1 cellular context compared by ENCODE assay signal in the genomic region with DNA sequence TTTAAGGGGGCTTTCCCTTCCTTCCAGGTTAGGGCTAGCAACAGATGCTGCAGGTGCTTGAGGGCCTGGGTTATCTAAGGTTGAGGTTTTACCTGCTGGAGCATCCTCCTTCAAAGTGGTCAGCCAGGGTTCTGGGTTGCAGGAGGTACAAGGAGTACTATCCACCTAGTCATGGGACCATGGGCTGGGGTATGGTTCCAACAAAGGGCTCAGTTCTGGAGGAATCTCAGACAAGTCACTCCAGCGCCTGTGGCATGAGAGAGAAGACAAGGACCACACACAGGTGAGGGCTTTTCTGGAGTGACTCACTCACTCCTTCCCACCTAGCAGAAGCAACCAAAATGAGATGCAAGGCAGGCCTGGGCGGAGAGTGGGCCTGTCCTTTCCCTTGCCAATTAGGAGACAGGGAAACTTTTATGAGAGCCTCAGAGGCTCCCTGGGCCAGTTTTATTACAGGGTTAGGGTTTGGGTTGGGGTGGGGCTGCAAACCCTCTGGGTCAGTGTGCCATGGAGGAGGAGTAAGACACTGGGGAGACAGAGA.
TF ChIP-seq lines count a peak whose summit lies in the region.

No MANE protein-coding gene starts in this region.

TF ChIP-seq in WTC11, 78 proteins besides CTCF, POLR2A, EP300 and RAD21 (continued from another document):
- TF ChIP-seq, protein P1, sequence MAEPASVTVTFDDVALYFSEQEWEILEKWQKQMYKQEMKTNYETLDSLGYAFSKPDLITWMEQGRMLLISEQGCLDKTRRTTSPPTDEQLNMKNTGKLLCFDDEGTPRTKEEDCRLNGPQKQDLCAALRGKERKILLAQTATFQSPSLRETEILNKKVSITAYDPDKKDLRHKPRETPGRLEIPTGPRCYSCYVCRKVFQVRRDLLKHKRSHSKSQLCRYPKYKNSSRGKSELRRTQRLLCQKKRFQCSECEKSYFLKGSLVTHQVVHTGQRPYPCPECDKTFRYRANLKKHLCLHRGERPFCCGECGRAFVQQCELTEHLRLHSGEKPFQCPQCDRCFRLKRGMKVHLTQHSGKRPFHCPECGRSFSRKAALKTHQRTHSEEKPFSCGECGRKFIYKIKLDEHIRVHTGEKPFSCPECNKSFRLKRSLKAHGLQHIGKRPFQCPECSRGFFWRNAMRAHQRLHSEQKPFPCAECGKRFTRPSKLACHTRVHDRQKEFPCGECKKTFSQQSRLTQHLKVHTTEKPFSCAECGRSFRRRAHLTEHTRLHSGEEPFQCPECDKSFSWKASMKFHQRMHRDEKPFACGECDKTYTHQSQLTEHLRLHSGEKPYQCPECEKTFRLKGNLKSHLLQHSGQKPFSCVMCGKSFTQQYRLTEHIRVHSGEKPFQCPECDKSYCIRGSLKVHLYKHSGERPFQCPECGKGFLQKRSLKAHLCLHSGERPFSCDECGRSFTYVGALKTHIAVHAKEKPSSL (CRISPR knock-in tag; conservative IDR thresholded peaks at IDR 0.05), result no peak
- no peak for TF ChIP-seq EMX1 (CRISPR knock-in tag; IDR thresholded peaks at IDR 0.05)
- TF ChIP-seq, protein P2, sequence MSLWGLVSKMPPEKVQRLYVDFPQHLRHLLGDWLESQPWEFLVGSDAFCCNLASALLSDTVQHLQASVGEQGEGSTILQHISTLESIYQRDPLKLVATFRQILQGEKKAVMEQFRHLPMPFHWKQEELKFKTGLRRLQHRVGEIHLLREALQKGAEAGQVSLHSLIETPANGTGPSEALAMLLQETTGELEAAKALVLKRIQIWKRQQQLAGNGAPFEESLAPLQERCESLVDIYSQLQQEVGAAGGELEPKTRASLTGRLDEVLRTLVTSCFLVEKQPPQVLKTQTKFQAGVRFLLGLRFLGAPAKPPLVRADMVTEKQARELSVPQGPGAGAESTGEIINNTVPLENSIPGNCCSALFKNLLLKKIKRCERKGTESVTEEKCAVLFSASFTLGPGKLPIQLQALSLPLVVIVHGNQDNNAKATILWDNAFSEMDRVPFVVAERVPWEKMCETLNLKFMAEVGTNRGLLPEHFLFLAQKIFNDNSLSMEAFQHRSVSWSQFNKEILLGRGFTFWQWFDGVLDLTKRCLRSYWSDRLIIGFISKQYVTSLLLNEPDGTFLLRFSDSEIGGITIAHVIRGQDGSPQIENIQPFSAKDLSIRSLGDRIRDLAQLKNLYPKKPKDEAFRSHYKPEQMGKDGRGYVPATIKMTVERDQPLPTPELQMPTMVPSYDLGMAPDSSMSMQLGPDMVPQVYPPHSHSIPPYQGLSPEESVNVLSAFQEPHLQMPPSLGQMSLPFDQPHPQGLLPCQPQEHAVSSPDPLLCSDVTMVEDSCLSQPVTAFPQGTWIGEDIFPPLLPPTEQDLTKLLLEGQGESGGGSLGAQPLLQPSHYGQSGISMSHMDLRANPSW (CRISPR knock-in tag; conservative IDR thresholded peaks at IDR 0.05; ENCODE audit: low read depth), result no peak
- no peak for TF ChIP-seq ZNF671 (CRISPR knock-in tag; IDR thresholded peaks at IDR 0.05)
